8 cellular contexts compared by ENCODE assay signal in genomic region chr19:3358919-3359849, GRCh38. TPM values are rescaled to one million over a fixed set of nuclear protein-coding genes. Genes with fewer than 3 reads are reported as not detected.
DNase-seq lines count a peak whose midpoint lies in the region; TF ChIP-seq lines count a peak whose summit lies in the region.

No MANE protein-coding gene starts in this region.

- 0% methylated on average over 11 to 53 of the region's 126 CpGs for WGBS in tibial nerve, 2 donors

- H3K27me3 ChIP-seq in neutrophil (peaks cover 22% of the 10 kb centered on the region), tibial nerve (no peaks in the 10 kb centered on the region)

- peak overlapping the region; percentile 90 for H3K27ac ChIP-seq in neutrophil
- H3K27ac ChIP-seq in tibial nerve: peak overlapping the region; percentile 96 to 100 (median 98)

- H3K9me3 ChIP-seq in neutrophil: no peaks in the 10 kb centered on the region
- peaks cover 0 to 9% (median 0%) of the 10 kb centered on the region in 4 donors for H3K9me3 ChIP-seq in tibial nerve

- H3K4me3 ChIP-seq in fibroblast of pulmonary artery (replicated peaks; ENCODE audit: low read depth, low read length) (peak overlapping the region; percentile 69), neutrophil (ENCODE audit: low read depth in 1 of 2, low read length in 1 of 2) (peak overlapping the region; percentile 67 to 83), tibial nerve (peak overlapping the region; percentile 58 to 100 (median 95))

- TF ChIP-seq POLR2A in tibial nerve (IDR thresholded peaks at IDR 0.05): peak in 1 of 2 donors; percentile 44

- H3K4me1 ChIP-seq in neutrophil (ENCODE audit: control insufficient read depth in 1 of 2, insufficient read depth in 1 of 2, low read depth in 1 of 2, low read length in 1 of 2): peaks cover 20 to 25% of the 10 kb centered on the region in 2 experiments
- peaks cover 0 to 49% (median 11%) of the 10 kb centered on the region in 4 donors for H3K4me1 ChIP-seq in tibial nerve

- TF ChIP-seq CTCF in fibroblast of pulmonary artery (IDR thresholded peaks at IDR 0.05; ENCODE audit: low read length, missing control alignments) (no peak), neutrophil (IDR thresholded peaks at IDR 0.05) (no peak), tibial nerve (IDR thresholded peaks at IDR 0.05) (no peak)

- no peaks in the 10 kb centered on the region for H3K36me3 ChIP-seq in neutrophil
- H3K36me3 ChIP-seq in tibial nerve: peaks cover 0 to 3% (median 0%) of the 10 kb centered on the region in 3 donors

- DNase-seq in NCI-H748 (lab: John Stamatoyannopoulos, UW; ENCODE audit: unreplicated experiment) (peak; percentile 49), NCI-H748 treated with DMSO at 0.1 percent for 48 hours (lab: John Stamatoyannopoulos, UW) (no peak), NCI-H774 (lab: John Stamatoyannopoulos, UW) (peak; percentile 61), fibroblast of pulmonary artery (ENCODE audit: low read depth) (peak; percentile 56), tibial nerve (ENCODE audit: low spot score in 2 of 2) (peak in 1 of 2 donors; percentile 40), cortex of kidney (lab: John Stamatoyannopoulos, UW) (no peak)
- peak; percentile 41 to 59 for DNase-seq in activated T-helper 1 cell treated with anti-CD3 and anti-CD28 coated beads, Interleukin-2, amount 50 U/mL, for 16 hours (ENCODE audit: low read depth in 1 of 2, low spot score in 1 of 2)

- TF ChIP-seq EP300 in tibial nerve (IDR thresholded peaks at IDR 0.05): peak in 1 of 2 donors; percentile 39

RNA-seq across cellular contexts. Expression of gene NFIC, which starts 7.2 kb away (rescaled TPM):
- total RNA-seq in tibial nerve: 100 to 1,000 TPM; 138 to 200 (median 160) TPM

Comparison
In these comparisons a context has a peak if more than half of its experiments do, and no peak if none do; other contexts are left out.
1. DNase-seq: peak in NCI-H748 (single experiment), NCI-H774 (single experiment), activated T-helper 1 cell treated with anti-CD3 and anti-CD28 coated beads, Interleukin-2, amount 50 U/mL, for 16 hours (2 of 2) and fibroblast of pulmonary artery (single experiment); none in NCI-H748 treated with DMSO at 0.1 percent for 48 hours (single experiment) and cortex of kidney (single experiment).
2. Peak in every context shown above with its lines, with median percentiles within 50 percentile points of each other: H3K4me3 ChIP-seq.